ENCODE assay signal across 8 cellular contexts in the genomic region with DNA sequence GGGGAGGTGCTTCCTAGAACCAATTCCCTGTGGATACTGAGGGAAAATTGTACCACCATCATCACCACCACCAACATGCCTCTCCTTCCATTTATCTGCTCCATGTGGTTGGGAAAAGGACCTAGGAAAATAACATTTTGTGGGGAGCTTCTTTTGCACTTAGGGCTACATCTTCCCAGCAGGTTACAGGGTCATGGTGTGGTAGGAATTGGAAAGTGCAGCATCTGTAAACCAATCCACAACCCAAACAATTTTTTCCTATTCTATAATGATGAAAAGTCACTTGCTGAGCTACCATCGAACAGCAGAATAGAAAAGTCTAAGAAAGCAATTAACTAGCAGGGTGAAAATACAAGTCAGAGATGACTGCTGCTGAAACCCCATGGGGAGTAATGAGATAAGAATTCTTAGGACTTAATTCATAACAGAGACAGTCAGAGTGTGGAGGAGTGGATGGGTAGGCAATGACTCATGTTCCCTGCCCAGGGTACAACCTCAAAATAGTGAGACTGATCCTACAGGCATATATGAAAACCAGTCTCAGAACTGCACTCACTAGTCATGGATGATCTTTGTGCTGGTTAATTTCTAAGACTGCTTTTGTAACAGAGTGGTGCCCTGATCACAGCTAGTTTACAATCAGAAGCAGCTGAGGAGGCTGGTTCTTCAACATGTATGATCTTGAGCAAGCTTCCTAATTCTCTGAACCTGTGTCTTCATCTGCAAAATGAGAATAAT. TPM values are rescaled to one million over a fixed set of nuclear protein-coding genes. Genes with fewer than 3 reads are reported as not detected.
DNase-seq lines count a peak whose midpoint lies in the region; ATAC-seq and TF ChIP-seq lines count a peak whose summit lies in the region.

No MANE protein-coding gene starts in this region.

- H3K36me3 Mint-ChIP-seq in activated T-cell treated with anti-CD3 and anti-CD28 coated beads, Interleukin-2, amount 50 U/mL, for 24 hours (ENCODE audit: low read depth) = peaks cover 8% of the 10 kb centered on the region

- H3K4me1 Mint-ChIP-seq in activated T-cell treated with anti-CD3 and anti-CD28 coated beads, Interleukin-2, amount 50 U/mL, for 24 hours (ENCODE audit: low read depth) = peaks cover 42% of the 10 kb centered on the region

- no peaks in the 10 kb centered on the region for H3K9me3 ChIP-seq in heart left ventricle
- H3K9me3 ChIP-seq in left ventricle myocardium inferior (replicated peaks) = no peaks in the 10 kb centered on the region
- H3K9me3 ChIP-seq in tibial nerve = no peaks in the 10 kb centered on the region

- H3K4me3 ChIP-seq in heart left ventricle = no peak overlapping the region
- H3K4me3 ChIP-seq in left ventricle myocardium inferior = no peak overlapping the region
- no peak overlapping the region for H3K4me3 ChIP-seq in tibial nerve

- no peaks in the 10 kb centered on the region for H3K27me3 ChIP-seq in heart left ventricle
- no peaks in the 10 kb centered on the region for H3K27me3 ChIP-seq in left ventricle myocardium inferior (ENCODE audit: low read depth)
- no peaks in the 10 kb centered on the region for H3K27me3 ChIP-seq in tibial nerve

- H3K27me3 Mint-ChIP-seq in activated T-cell treated with anti-CD3 and anti-CD28 coated beads, Interleukin-2, amount 50 U/mL, for 24 hours = no peaks in the 10 kb centered on the region

- H3K4me3 Mint-ChIP-seq in activated T-cell treated with anti-CD3 and anti-CD28 coated beads, Interleukin-2, amount 50 U/mL, for 24 hours = no peak overlapping the region

- no peak for TF ChIP-seq CTCF in heart left ventricle (IDR thresholded peaks at IDR 0.05)
- TF ChIP-seq CTCF in left ventricle myocardium inferior (IDR thresholded peaks at IDR 0.05; ENCODE audit: borderline replicate concordance) = no peak
- TF ChIP-seq CTCF in omental fat pad (IDR thresholded peaks at IDR 0.05) = no peak
- no peak for TF ChIP-seq CTCF in tibial nerve (IDR thresholded peaks at IDR 0.05)

- intact Hi-C loops in heart left ventricle (cut with DNase I) = no loop called here
- intact Hi-C loops in left ventricle myocardium inferior (cut with micrococcal nuclease) = no loop called here
- intact Hi-C loops in posterior cingulate gyrus (cut with DNase I) = no loop called here

- no peaks in the 10 kb centered on the region for H3K9me3 Mint-ChIP-seq in activated T-cell treated with anti-CD3 and anti-CD28 coated beads, Interleukin-2, amount 50 U/mL, for 24 hours

- DNase-seq in heart left ventricle (no peak), left ventricle myocardium inferior (no peak), omental fat pad (ENCODE audit: low spot score) (no peak), tibial nerve (ENCODE audit: low spot score in 2 of 2) (no peak), NK-92 (lab: John Stamatoyannopoulos, UW; ENCODE audit: unreplicated experiment) (no peak), posterior cingulate gyrus (no peak)
- no peak for DNase-seq in activated T-cell treated with anti-CD3 and anti-CD28 coated beads, Interleukin-2, amount 50 U/mL, for 24 hours

- no peak for TF ChIP-seq POLR2A in heart left ventricle (IDR thresholded peaks at IDR 0.05)
- no peak for TF ChIP-seq POLR2A in tibial nerve (IDR thresholded peaks at IDR 0.05)

- no peak for TF ChIP-seq EP300 in tibial nerve (IDR thresholded peaks at IDR 0.05)

- 56 to 77% (median 75%) methylated on average over 1 of the region's 1 CpG for WGBS in heart left ventricle, 4 donors
- WGBS in tibial nerve, 2 donors = 60 to 64% methylated on average over 1 of the region's 1 CpG

- H3K27ac ChIP-seq in heart left ventricle (no peak overlapping the region), left ventricle myocardium inferior (replicated peaks) (no peak overlapping the region), tibial nerve (no peak overlapping the region)

- H3K36me3 ChIP-seq in heart left ventricle (no peaks in the 10 kb centered on the region), left ventricle myocardium inferior (no peaks in the 10 kb centered on the region), tibial nerve (no peaks in the 10 kb centered on the region)

- peaks cover 0 to 29% (median under 1%) of the 10 kb centered on the region in 12 donors for H3K4me1 ChIP-seq in heart left ventricle
- H3K4me1 ChIP-seq in left ventricle myocardium inferior = peaks cover 10% of the 10 kb centered on the region
- no peaks in the 10 kb centered on the region for H3K4me1 ChIP-seq in tibial nerve

- H3K27ac Mint-ChIP-seq in activated T-cell treated with anti-CD3 and anti-CD28 coated beads, Interleukin-2, amount 50 U/mL, for 24 hours = peak overlapping the region; percentile 80

- peak in 3 of 4 donors; percentile 16 to 84 (median 70) for ATAC-seq in heart left ventricle
- peak; percentile 65 for ATAC-seq in HG03064 (IDR thresholded peaks at IDR 0.05; ENCODE audit: low read depth, unreplicated experiment)
- peak; percentile 91 for ATAC-seq in omental fat pad (ENCODE audit: low FRiP score)

RNA-seq across cellular contexts. Expression of a gene that starts 38.1 kb away (rescaled TPM):
- 1 to 10 TPM in 5 of 9 donors, under 1 TPM in 3, not detected in 1; 0.23 to 1.8 (median 1.0) TPM for total RNA-seq in heart left ventricle
- polyA plus RNA-seq in heart left ventricle = under 1 TPM; 0.22 to 0.34 TPM
- total RNA-seq in left ventricle myocardium inferior = 0.71 TPM
- 1 to 10 TPM in 1 of 4 donors, not detected in 3; 1.7 TPM for total RNA-seq in omental fat pad
- 1 to 10 TPM in 3 of 4 donors, under 1 TPM in 1; 0.30 to 3.7 (median 2.7) TPM for total RNA-seq in tibial nerve
